Comparison of ENCODE assay signal across 19 cellular contexts in genomic region chr21:44583800-44584147, GRCh38. TPM values are rescaled to one million over a fixed set of nuclear protein-coding genes. Genes with fewer than 3 reads are reported as not detected.
DNase-seq lines count a peak whose midpoint lies in the region; ATAC-seq, FAIRE-seq and TF ChIP-seq lines count a peak whose summit lies in the region.
"Had no signal": no experiment of that assay in that cellular context is flagged by ENCODE, and none has a peak within 500 bp of the region (broad histone marks: within the 10 kb centered on the region; RNA-seq: fewer than 3 reads in every experiment).

No MANE protein-coding gene starts in this region.

- peaks cover 30% of the 10 kb centered on the region for H3K27me3 Mint-ChIP-seq in CD4-positive, CD25-positive, alpha-beta regulatory T cell
- H3K27me3 Mint-ChIP-seq in effector memory CD8-positive, alpha-beta T cell: peaks cover 41 to 89% of the 10 kb centered on the region in 2 donors

- TF ChIP-seq CTCF in D721Med (IDR thresholded peaks at IDR 0.05; ENCODE audit: insufficient read depth, missing control alignments): no peak

- peaks cover 10 to 14% of the 10 kb centered on the region in 2 experiments for H3K9me3 ChIP-seq in CD4-positive, CD25-positive, alpha-beta regulatory T cell (ENCODE audit: control insufficient read depth in 2 of 2, low read length in 2 of 2)
- H3K9me3 ChIP-seq: SJSA1 had no signal

- no peaks in the 10 kb centered on the region for H3K4me1 ChIP-seq in CD4-positive, CD25-positive, alpha-beta regulatory T cell (ENCODE audit: control insufficient read depth, insufficient read depth, low read length, poor library complexity, severe bottlenecking)
- H3K4me1 ChIP-seq: ascending aorta, SJSA1 had no signal

- no peak overlapping the region for H3K27ac Mint-ChIP-seq in CD4-positive, CD25-positive, alpha-beta regulatory T cell
- no peak overlapping the region for H3K27ac Mint-ChIP-seq in effector memory CD8-positive, alpha-beta T cell

- ATAC-seq in CD4-positive, CD25-positive, alpha-beta regulatory T cell (ENCODE audit: low read depth in 2 of 2): peak; percentile 87 to 92
- ATAC-seq in effector memory CD8-positive, alpha-beta T cell (replicated peaks): peak; percentile 42

- peak in 2 of 3 donors; percentile 35 to 67 for DNase-seq in CD4-positive, CD25-positive, alpha-beta regulatory T cell
- peak; percentile 9 for DNase-seq in Jurkat, Clone E6-1 (ENCODE audit: low read depth, low spot score)
- DNase-seq in activated CD4-positive, alpha-beta T cell treated with anti-CD3 and anti-CD28 coated beads, Interleukin-2, amount 50 U/mL, for 48 hours: peak; percentile 23 to 49
- no peak for DNase-seq in effector memory CD8-positive, alpha-beta T cell
- no peak for DNase-seq in D721Med (ENCODE audit: insufficient read length, low spot score)
- no peak for DNase-seq in NK-92 (lab: John Stamatoyannopoulos, UW; ENCODE audit: unreplicated experiment)
- DNase-seq in C1 segment of cervical spinal cord (lab: John Stamatoyannopoulos, UW): no peak
- DNase-seq: AML-193, cortex of kidney, erythroblast, MM.1S, NCI-H2107 had no signal

- peaks cover 9 to 16% (median 11%) of the 10 kb centered on the region in 4 donors for H3K4me1 Mint-ChIP-seq in CD4-positive, CD25-positive, alpha-beta regulatory T cell
- H3K4me1 Mint-ChIP-seq in effector memory CD8-positive, alpha-beta T cell (ENCODE audit: low read depth in 2 of 2): peaks cover 0 to 7% of the 10 kb centered on the region in 2 donors
- H3K4me1 Mint-ChIP-seq: nephron had no signal

- no peak overlapping the region for H3K4me3 ChIP-seq in CD4-positive, CD25-positive, alpha-beta regulatory T cell (ENCODE audit: low read depth, low read length)
- H3K4me3 ChIP-seq in Jurkat, Clone E6-1 (ENCODE audit: low read length): no peak overlapping the region
- H3K4me3 ChIP-seq: ascending aorta, SJSA1 had no signal

- H3K9me3 Mint-ChIP-seq in CD4-positive, CD25-positive, alpha-beta regulatory T cell: peaks cover 0 to 26% (median 12%) of the 10 kb centered on the region in 7 donors
- peaks cover 5 to 9% of the 10 kb centered on the region in 2 donors for H3K9me3 Mint-ChIP-seq in effector memory CD8-positive, alpha-beta T cell

- no peak for FAIRE-seq in D721Med (lab: Jason Lieb, UNC)
- FAIRE-seq: HTR-8/SVneo, islet of Langerhans had no signal

- H3K4me3 Mint-ChIP-seq in CD4-positive, CD25-positive, alpha-beta regulatory T cell: peak overlapping the region in 1 of 4 donors; percentile 5
- no peak overlapping the region for H3K4me3 Mint-ChIP-seq in effector memory CD8-positive, alpha-beta T cell
- H3K4me3 Mint-ChIP-seq: nephron had no signal

- H3K27ac ChIP-seq in CD4-positive, CD25-positive, alpha-beta regulatory T cell (ENCODE audit: insufficient read depth, low read length, poor library complexity, severe bottlenecking): no peak overlapping the region
- H3K27ac ChIP-seq: ascending aorta, SJSA1 had no signal

- H3K36me3 ChIP-seq in CD4-positive, CD25-positive, alpha-beta regulatory T cell (ENCODE audit: control insufficient read depth, insufficient read depth, low read length): no peaks in the 10 kb centered on the region
- H3K36me3 ChIP-seq: ascending aorta, SJSA1 had no signal

- peaks cover 9% of the 10 kb centered on the region for H3K27me3 ChIP-seq in CD4-positive, CD25-positive, alpha-beta regulatory T cell (ENCODE audit: control insufficient read depth, insufficient read depth, low read length)
- H3K27me3 ChIP-seq: ascending aorta had no signal

- H3K36me3 Mint-ChIP-seq in CD4-positive, CD25-positive, alpha-beta regulatory T cell: peaks cover 3% of the 10 kb centered on the region
- no peaks in the 10 kb centered on the region for H3K36me3 Mint-ChIP-seq in effector memory CD8-positive, alpha-beta T cell (ENCODE audit: insufficient read depth)

RNA-seq across cellular contexts. Expression of gene KRTAP10-5, which starts 3.4 kb away (rescaled TPM):
- not detected for total RNA-seq in CD4-positive, CD25-positive, alpha-beta regulatory T cell
- polyA plus RNA-seq in CD4-positive, CD25-positive, alpha-beta regulatory T cell: not detected
- not detected for polyA plus RNA-seq in Jurkat, Clone E6-1 (2012; ENCODE audit: insufficient read depth, insufficient read length)
- total RNA-seq: ascending aorta, pulmonary artery endothelial cell, SJSA1, ureter had no signal

RNA-seq across cellular contexts. Expression of gene KRTAP10-6, which starts 8.5 kb away (rescaled TPM):
- not detected for total RNA-seq in CD4-positive, CD25-positive, alpha-beta regulatory T cell
- polyA plus RNA-seq in CD4-positive, CD25-positive, alpha-beta regulatory T cell: not detected
- not detected for polyA plus RNA-seq in Jurkat, Clone E6-1 (2012; ENCODE audit: insufficient read depth, insufficient read length)
- total RNA-seq: ascending aorta, pulmonary artery endothelial cell, SJSA1, ureter had no signal

RNA-seq across cellular contexts. Expression of gene KRTAP10-4, which starts 10.2 kb away (rescaled TPM):
- total RNA-seq in CD4-positive, CD25-positive, alpha-beta regulatory T cell: not detected
- polyA plus RNA-seq in CD4-positive, CD25-positive, alpha-beta regulatory T cell: not detected
- not detected for polyA plus RNA-seq in Jurkat, Clone E6-1 (2012; ENCODE audit: insufficient read depth, insufficient read length)
- total RNA-seq: ascending aorta, pulmonary artery endothelial cell, SJSA1, ureter had no signal

RNA-seq across cellular contexts. Expression of gene KRTAP10-7, which starts 16.6 kb away (rescaled TPM):
- not detected for total RNA-seq in CD4-positive, CD25-positive, alpha-beta regulatory T cell
- not detected for polyA plus RNA-seq in CD4-positive, CD25-positive, alpha-beta regulatory T cell
- not detected for polyA plus RNA-seq in Jurkat, Clone E6-1 (2012; ENCODE audit: insufficient read depth, insufficient read length)
- total RNA-seq: ascending aorta, pulmonary artery endothelial cell, SJSA1, ureter had no signal

RNA-seq across cellular contexts. Expression of gene KRTAP10-3, which starts 25.2 kb away (rescaled TPM):
- not detected for total RNA-seq in CD4-positive, CD25-positive, alpha-beta regulatory T cell
- not detected for polyA plus RNA-seq in CD4-positive, CD25-positive, alpha-beta regulatory T cell
- polyA plus RNA-seq in Jurkat, Clone E6-1 (2012; ENCODE audit: insufficient read depth, insufficient read length): not detected
- total RNA-seq: ascending aorta, pulmonary artery endothelial cell, SJSA1, ureter had no signal

Comparison
In these comparisons a context has a peak if more than half of its experiments do, and no peak if none do; other contexts are left out.
1. DNase-seq: peak in CD4-positive, CD25-positive, alpha-beta regulatory T cell (2 of 3), Jurkat, Clone E6-1 (single experiment) and activated CD4-positive, alpha-beta T cell treated with anti-CD3 and anti-CD28 coated beads, Interleukin-2, amount 50 U/mL, for 48 hours (2 of 2); none in effector memory CD8-positive, alpha-beta T cell (0 of 3), D721Med (single experiment), NK-92 (single experiment) and C1 segment of cervical spinal cord (0 of 14).